Comparison of ENCODE assay signal across 9 cellular contexts in the genomic region with DNA sequence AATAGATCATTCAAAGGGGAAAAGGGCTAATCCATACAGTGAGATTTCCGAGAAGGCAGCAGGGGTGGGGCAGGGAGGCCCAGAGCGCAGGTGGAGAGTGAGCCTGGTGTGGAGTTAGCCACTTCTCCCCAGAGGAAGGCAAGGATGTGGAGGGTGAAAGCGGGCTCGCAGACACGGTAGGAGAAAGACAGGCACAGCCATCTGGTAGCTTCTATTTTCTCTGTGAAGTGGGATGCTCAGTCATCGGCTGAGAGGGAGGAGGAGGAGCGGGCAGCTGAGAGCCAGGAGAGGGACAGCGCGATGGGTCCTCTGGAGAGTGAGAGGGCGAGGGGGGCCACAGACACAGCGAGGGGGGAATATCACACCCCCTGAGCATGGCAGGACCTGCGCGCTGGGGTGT.
DNase-seq lines count a peak whose midpoint lies in the region; ATAC-seq and TF ChIP-seq lines count a peak whose summit lies in the region.
"Had no signal": no experiment of that assay in that cellular context is flagged by ENCODE, and none has a peak within 500 bp of the region (broad histone marks: within the 10 kb centered on the region; RNA-seq: fewer than 3 reads in every experiment).

No MANE protein-coding gene starts in this region.

- H3K27ac ChIP-seq in dorsolateral prefrontal cortex: peak overlapping the region in 41 of 59 donors; percentile 3 to 91 (median 59)
- H3K27ac ChIP-seq: ovary had no signal

- TF ChIP-seq CTCF in dorsolateral prefrontal cortex (IDR thresholded peaks at IDR 0.05 in 54 of 56, conservative IDR thresholded peaks at IDR 0.05 in 2 of 56; ENCODE audit: low read depth in 1 of 56, partially characterized antibody in 56 of 56): no peak

- no peak for ATAC-seq in HG03175 (IDR thresholded peaks at IDR 0.05; ENCODE audit: unreplicated experiment)
- ATAC-seq in activated CD4-positive, CD25-positive, alpha-beta regulatory T cell treated with anti-CD3 and anti-CD28 coated beads, Interleukin-2, amount 50 U/mL, for 24 hours: no peak

- H3K4me3 ChIP-seq in dorsolateral prefrontal cortex: no peak overlapping the region
- H3K4me3 ChIP-seq: ovary had no signal

- no peaks in the 10 kb centered on the region for H3K27me3 ChIP-seq in dorsolateral prefrontal cortex
- H3K27me3 ChIP-seq: ovary had no signal

- DNase-seq in EL (peak; percentile 72), NCI-H2227 treated with DMSO at 0.1 percent for 48 hours (lab: John Stamatoyannopoulos, UW) (peak; percentile 52), dorsolateral prefrontal cortex (peak in 9 of 10 donors; percentile 35 to 71 (median 59)), retina (peak; percentile 63), NK-92 (lab: John Stamatoyannopoulos, UW; ENCODE audit: unreplicated experiment) (no peak)
- DNase-seq: MV-4-11, ovary had no signal

- intact Hi-C loops in dorsolateral prefrontal cortex (cut with DNase I): loop anchor here in 1 of 2 donors (2.0 kb wide), 1 partner anchor 78 kb away; no protein-coding TSS in a partner anchor
